30 cellular contexts compared by ENCODE assay signal in genomic region chr19:37950471-37951175, GRCh38. TPM values are rescaled to one million over a fixed set of nuclear protein-coding genes. Genes with fewer than 3 reads are reported as not detected.
A peak's percentile ranks its signal among the peaks of the same experiment; 100 is the strongest.
DNase-seq lines count a peak whose midpoint lies in the region; ATAC-seq, FAIRE-seq and TF ChIP-seq lines count a peak whose summit lies in the region.
"Had no signal": no experiment of that assay in that cellular context is flagged by ENCODE, and none has a peak within 500 bp of the region (broad histone marks: within the 10 kb centered on the region; RNA-seq: fewer than 3 reads in every experiment).

No MANE protein-coding gene starts in this region.

- H3K27me3 Mint-ChIP-seq in IgD-negative memory B cell, result no peaks in the 10 kb centered on the region
- H3K27me3 Mint-ChIP-seq in activated T-cell treated with anti-CD3 and anti-CD28 coated beads, Interleukin-2, amount 50 U/mL, for 72 hours (ENCODE audit: low read depth), result no peaks in the 10 kb centered on the region
- H3K27me3 Mint-ChIP-seq: naive thymus-derived CD4-positive, alpha-beta T cell; T-helper 17 cell had no signal

- H3K4me1 ChIP-seq in DOHH2 (ENCODE audit: control insufficient read depth, low read length) (peaks cover 70% of the 10 kb centered on the region), GM12878 (ENCODE audit: control insufficient read depth, insufficient read depth, low read length) (peaks cover 25% of the 10 kb centered on the region), osteoblast (ENCODE audit: insufficient read depth, low read length) (peaks cover 24% of the 10 kb centered on the region), testis (no peaks in the 10 kb centered on the region)
- H3K4me1 ChIP-seq: upper lobe of right lung had no signal

- H3K9ac ChIP-seq in GM12878 (ENCODE audit: control insufficient read depth, insufficient read depth, low read length), result no peak overlapping the region

- no peaks in the 10 kb centered on the region for H4K20me1 ChIP-seq in DOHH2 (ENCODE audit: control insufficient read depth, insufficient read depth, low read depth, low read length)
- H4K20me1 ChIP-seq in GM12878 (ENCODE audit: control insufficient read depth, insufficient read depth), result no peaks in the 10 kb centered on the region
- H4K20me1 ChIP-seq in osteoblast (ENCODE audit: insufficient read depth, low read length), result peaks cover 6% of the 10 kb centered on the region

- H3K79me2 ChIP-seq in DOHH2 (ENCODE audit: control insufficient read depth, low read length) (peaks cover 86% of the 10 kb centered on the region), GM12878 (ENCODE audit: control insufficient read depth, insufficient read depth, low read length) (peaks cover 53% of the 10 kb centered on the region), osteoblast (ENCODE audit: insufficient read depth, low read length) (peaks cover 93% of the 10 kb centered on the region)

- no peaks in the 10 kb centered on the region for H3K9me3 ChIP-seq in DOHH2 (ENCODE audit: control insufficient read depth, insufficient read depth, low read length)
- H3K9me3 ChIP-seq in GM12878 (replicated peaks; ENCODE audit: control insufficient read depth, insufficient read depth, low read length), result no peaks in the 10 kb centered on the region; the same call in 1 of the 3 replicates
- H3K9me3 ChIP-seq in osteoblast (ENCODE audit: low read depth, low read length), result no peaks in the 10 kb centered on the region
- H3K9me3 ChIP-seq in testis, result no peaks in the 10 kb centered on the region
- H3K9me3 ChIP-seq: upper lobe of right lung had no signal

- CTCF ChIA-PET in GM12878 (lab: Yijun Ruan, JAX), result interaction anchor here (1.0 to 1.6 kb wide), 5 partner anchors 12 to 43 kb away, joined by 4 to 7 read pairs (median 5); partner anchors contain the start of gene SIPA1L3

- TF ChIP-seq POLR2A in GM12878 (IDR thresholded peaks at IDR 0.05; ENCODE audit: low read depth, low read length) (no peak), testis (IDR thresholded peaks at IDR 0.05) (no peak)

- no peak for TF ChIP-seq RAD21 in GM12878 (IDR thresholded peaks at IDR 0.05; ENCODE audit: insufficient read depth, low read depth, low read length)

- intact Hi-C loops in GM12878 (cut with micrococcal nuclease; ENCODE audit: unreplicated experiment) (no loop called here), testis (cut with DNase I; ENCODE audit: low total_unique reads) (no loop called here)

- H3K9me2 ChIP-seq in DOHH2 (replicated peaks; ENCODE audit: control insufficient read depth, low read length), result no peaks in the 10 kb centered on the region

- peak overlapping the region in 3 of 4 donors; percentile 57 to 93 (median 63) for H3K4me3 Mint-ChIP-seq in IgD-negative memory B cell
- no peak overlapping the region for H3K4me3 Mint-ChIP-seq in activated T-cell treated with anti-CD3 and anti-CD28 coated beads, Interleukin-2, amount 50 U/mL, for 72 hours
- H3K4me3 Mint-ChIP-seq: mesothelial cell of epicardium; naive thymus-derived CD4-positive, alpha-beta T cell; T-helper 17 cell had no signal

- no peaks in the 10 kb centered on the region for H3K9me3 Mint-ChIP-seq in IgD-negative memory B cell
- peaks cover 0 to 3% of the 10 kb centered on the region in 2 donors for H3K9me3 Mint-ChIP-seq in activated T-cell treated with anti-CD3 and anti-CD28 coated beads, Interleukin-2, amount 50 U/mL, for 72 hours
- H3K9me3 Mint-ChIP-seq: mesothelial cell of epicardium had no signal

- TF ChIP-seq CTCF in DOHH2 (IDR thresholded peaks at IDR 0.05; ENCODE audit: low read depth, low read length, poor library complexity, severe bottlenecking), result no peak
- TF ChIP-seq CTCF in GM12878 (IDR thresholded peaks at IDR 0.05 in 2 of 3, conservative IDR thresholded peaks at IDR 0.05 in 1 of 3; ENCODE audit: control insufficient read depth in 2 of 3, extremely low read depth in 1 of 3, insufficient read depth in 1 of 3, low read depth in 3 of 3, low read length in 3 of 3), result no peak
- no peak for TF ChIP-seq CTCF in osteoblast (IDR thresholded peaks at IDR 0.05; ENCODE audit: extremely low read depth, low read depth, low read length)
- TF ChIP-seq CTCF in testis (IDR thresholded peaks at IDR 0.05), result no peak

- H3K4me3 ChIP-seq in DOHH2 (ENCODE audit: low read length), result peak overlapping the region; percentile 57
- H3K4me3 ChIP-seq in GM12878, result peak overlapping the region; percentile 12; the same call in 1 of the 2 replicates
- no peak overlapping the region for H3K4me3 ChIP-seq in osteoblast (ENCODE audit: insufficient read depth, low read length)
- no peak overlapping the region for H3K4me3 ChIP-seq in testis
- H3K4me3 ChIP-seq: upper lobe of right lung had no signal

- no peak for FAIRE-seq in GM12878 (lab: Jason Lieb, UNC)
- FAIRE-seq: keratinocyte, small intestine had no signal

- H3K27ac ChIP-seq in DOHH2 (ENCODE audit: low read depth, low read length) (peak overlapping the region; percentile 80), GM12878 (ENCODE audit: control insufficient read depth, insufficient read depth) (peak overlapping the region; percentile 77; the same call in 1 of the 2 replicates), osteoblast (ENCODE audit: low read depth, low read length) (peak overlapping the region; percentile 36), testis (no peak overlapping the region)
- H3K27ac ChIP-seq: upper lobe of right lung had no signal

- H2AFZ ChIP-seq in GM12878 (ENCODE audit: control insufficient read depth, low read depth, low read length) (no peak overlapping the region), osteoblast (ENCODE audit: low read length) (no peak overlapping the region)

- DNase-seq in GM12878 (ENCODE audit: low read depth, low spot score) (no peak), osteoblast (ENCODE audit: insufficient read length, low spot score, missing footprints) (no peak), testis (no peak)
- no peak for DNase-seq in activated T-cell treated with anti-CD3 and anti-CD28 coated beads, Interleukin-2, amount 50 U/mL, for 72 hours
- DNase-seq: activated CD4-positive, alpha-beta T cell treated with anti-CD3 and anti-CD28 coated beads for 4 hours; activated CD8-positive, alpha-beta memory T cell treated with anti-CD3 and anti-CD28 coated beads for 24 hours; activated gamma-delta T cell treated with Interleukin-2 at 50 U/mL for 16 hours; Calu3; DND-41; naive thymus-derived CD4-positive, alpha-beta T cell; NCI-H1694 treated with DMSO at 0.1 percent for 48 hours; NCI-H526; occipital lobe; RPMI8226; small intestine; T-helper 17 cell; upper lobe of right lung had no signal

- H3F3A ChIP-seq in DOHH2 (ENCODE audit: control insufficient read depth, insufficient read depth), result peaks cover 17% of the 10 kb centered on the region

- peaks cover 8% of the 10 kb centered on the region for H3K36me3 Mint-ChIP-seq in IgD-negative memory B cell
- peaks cover 2 to 3% of the 10 kb centered on the region in 2 donors for H3K36me3 Mint-ChIP-seq in activated T-cell treated with anti-CD3 and anti-CD28 coated beads, Interleukin-2, amount 50 U/mL, for 72 hours (ENCODE audit: insufficient read depth in 2 of 2)

- ATAC-seq in GM12878 (no peak), GM19463 (IDR thresholded peaks at IDR 0.05; ENCODE audit: unreplicated experiment) (no peak)
- ATAC-seq in activated T-cell treated with anti-CD3 and anti-CD28 coated beads, Interleukin-2, amount 50 U/mL, for 72 hours (replicated peaks in 1 of 2), result no peak
- ATAC-seq: naive thymus-derived CD4-positive, alpha-beta T cell; T-helper 17 cell; upper lobe of right lung had no signal

- POLR2A ChIA-PET in GM12878 (lab: Charles Lee), result interaction anchor here (0.5 to 1.9 kb wide), 7 partner anchors 18 to 1583 kb away, joined by 3 to 7 read pairs (median 5); no protein-coding TSS in a partner anchor

- TF ChIP-seq EP300 in GM12878 (IDR thresholded peaks at IDR 0.05; ENCODE audit: borderline replicate concordance in 1 of 2, control insufficient read depth in 1 of 2, low read depth in 2 of 2, low read length in 2 of 2), result no peak

- BruUV-seq in GM12878 (replicated peaks; lab: Mats Ljungman, UMichigan), result no TSS peak

- H3K4me1 Mint-ChIP-seq in IgD-negative memory B cell, result peaks cover 43 to 45% (median 44%) of the 10 kb centered on the region in 3 donors
- H3K4me1 Mint-ChIP-seq in activated T-cell treated with anti-CD3 and anti-CD28 coated beads, Interleukin-2, amount 50 U/mL, for 72 hours (ENCODE audit: low read depth), result no peaks in the 10 kb centered on the region
- H3K4me1 Mint-ChIP-seq: T-helper 17 cell had no signal

- RAD21 ChIA-PET in GM12878 (lab: Charles Lee; ENCODE audit: unreplicated experiment), result interaction anchor here (0.6 to 1.3 kb wide), 5 partner anchors 13 to 452 kb away, joined by 3 read pairs; partner anchors contain the start of gene FAM98C

- H3K4me2 ChIP-seq in DOHH2 (ENCODE audit: low read length), result peak overlapping the region; percentile 72
- no peak overlapping the region for H3K4me2 ChIP-seq in GM12878 (ENCODE audit: control insufficient read depth, insufficient read depth)
- H3K4me2 ChIP-seq in osteoblast (ENCODE audit: insufficient read depth, low read length), result no peak overlapping the region

- peak overlapping the region; percentile 52 to 95 (median 68) for H3K27ac Mint-ChIP-seq in IgD-negative memory B cell
- no peak overlapping the region for H3K27ac Mint-ChIP-seq in activated T-cell treated with anti-CD3 and anti-CD28 coated beads, Interleukin-2, amount 50 U/mL, for 72 hours
- H3K27ac Mint-ChIP-seq: mesothelial cell of epicardium, T-helper 17 cell had no signal

- SMC1A ChIA-PET in GM12878 (lab: Charles Lee; ENCODE audit: uncharacterized antibody, unreplicated experiment), result interaction anchor here (1.0 to 3.7 kb wide), 3 partner anchors 10 to 19 kb away, joined by 4 to 22 read pairs (median 6); no protein-coding TSS in a partner anchor

- in situ Hi-C loops in GM12878 (cut with MboI), result no loop called here

- H3K27me3 ChIP-seq in DOHH2 (ENCODE audit: control insufficient read depth, low read length) (no peaks in the 10 kb centered on the region), GM12878 (replicated peaks in 1 of 2; ENCODE audit: control insufficient read depth in 2 of 2, insufficient read depth in 2 of 2, low read length in 1 of 2) (no peaks in the 10 kb centered on the region), osteoblast (ENCODE audit: insufficient read depth, low read length) (no peaks in the 10 kb centered on the region), testis (no peaks in the 10 kb centered on the region)
- H3K27me3 ChIP-seq: upper lobe of right lung had no signal

- H3K36me3 ChIP-seq in DOHH2 (ENCODE audit: control insufficient read depth, low read length) (peaks cover 3% of the 10 kb centered on the region; the same call in 1 of the 2 replicates), GM12878 (ENCODE audit: control insufficient read depth in 2 of 2, insufficient read depth in 2 of 2, low read length in 1 of 2) (peaks cover 3 to 9% of the 10 kb centered on the region in 2 experiments; a peak in 3 of 4 replicates), osteoblast (ENCODE audit: insufficient read depth, low read length) (no peaks in the 10 kb centered on the region), testis (ENCODE audit: low read depth, missing control alignments) (no peaks in the 10 kb centered on the region)
- H3K36me3 ChIP-seq: upper lobe of right lung had no signal

- WGBS in GM12878 (ENCODE audit: insufficient coverage, insufficient replicate concordance, low lambda C conversion rate, missing lambda C conversion rate), result 88% methylated on average over 24 of the region's 25 CpGs
- WGBS in testis, 2 donors, result 90% methylated on average over 25 of the region's 25 CpGs

RNA-seq across cellular contexts. Expression of gene SIPA1L3, which starts 43.6 kb away (rescaled TPM):
- polyA plus RNA-seq in IgD-negative memory B cell, result 13.6 TPM
- total RNA-seq in GM12878 (2013; cell fraction: nucleolus; rRNA removed), result 281 and 318 TPM in 2 replicates
- 21.8 and 23.7 TPM in 2 replicates for total RNA-seq in GM12878 (2014; rRNA removed)
- total RNA-seq in GM12878 (2014; rRNA removed; fragmentation: Illumina TruSeq; extraction: Trizol), result 25.1 and 25.2 TPM in 2 replicates
- 66.2 and 71.1 TPM in 2 replicates for total RNA-seq in GM12878 (2021)
- 10.4 TPM for polyA plus RNA-seq in GM12878 (2011; ENCODE audit: low read depth)
- polyA plus RNA-seq in GM12878 (2011; rRNA removed), result 8.5 and 14.3 TPM in 2 replicates
- 10.2 and 16.8 TPM in 2 replicates for polyA plus RNA-seq in GM12878 (2011; cell fraction: cytosol; rRNA removed)
- polyA plus RNA-seq in GM12878 (2011; cell fraction: nucleus; rRNA removed), result 17.8 and 28.7 TPM in 2 replicates
- 19.0 and 28.9 TPM in 2 replicates for polyA plus RNA-seq in GM12878 (2012)
- 14.5 and 19.1 TPM in 2 replicates for polyA plus RNA-seq in GM12878 (2014; fragmentation: Illumina TruSeq; extraction: Trizol)
- under 1 TPM; 0.24 to 0.63 TPM for polyA plus RNA-seq in GM12878 (2014; fragmentation: Nextera tagmentation; extraction: Ambion mirVana)
- polyA plus RNA-seq in GM12878 (2014; rRNA removed), result 19.2 and 24.2 TPM in 2 replicates
- polyA plus RNA-seq in GM12878 (2016; fragmentation: Nextera tagmentation; extraction: Ambion mirVana), result 10 to 100 TPM; 17.7 to 23.3 TPM
- polyA minus RNA-seq in GM12878 (2011; rRNA and poly(A)+ RNA removed), result 33.6 and 41.5 TPM in 2 replicates
- polyA minus RNA-seq in GM12878 (2011; cell fraction: cytosol; rRNA and poly(A)+ RNA removed), result 32.3 and 34.3 TPM in 2 replicates
- polyA minus RNA-seq in GM12878 (2011; cell fraction: nucleus; rRNA and poly(A)+ RNA removed), result 23.3 and 46.3 TPM in 2 replicates
- 16.2 and 17.4 TPM in 2 replicates for total RNA-seq in osteoblast
- total RNA-seq in activated T-cell treated with anti-CD3 and anti-CD28 coated beads, Interleukin-2, amount 50 U/mL, for 72 hours, result 10 to 100 TPM; 12.8 TPM
- total RNA-seq in testis, result 10 to 100 TPM; 43.7 to 47.6 TPM
- 21.1 TPM for polyA plus RNA-seq in testis (ENCODE audit: insufficient read depth, low read depth, low replicate concordance)

RNA-seq across cellular contexts. Expression of gene WDR87, which starts 44.2 kb away (rescaled TPM):
- polyA plus RNA-seq in IgD-negative memory B cell (not detected), GM12878 (2011; rRNA removed) (not detected in 2 replicates), GM12878 (2014; fragmentation: Illumina TruSeq; extraction: Trizol) (0.03 TPM in 1 of 2 replicates, not detected in the other), GM12878 (2014; fragmentation: Nextera tagmentation; extraction: Ambion mirVana) (not detected), GM12878 (2014; rRNA removed) (not detected in 2 replicates), GM12878 (2016; fragmentation: Nextera tagmentation; extraction: Ambion mirVana) (not detected), testis (ENCODE audit: insufficient read depth, low read depth, low replicate concordance) (22.0 TPM)
- not detected in 2 replicates for total RNA-seq in GM12878 (2013; cell fraction: nucleolus; rRNA removed)
- total RNA-seq in GM12878 (2014; rRNA removed) (under 0.01 TPM in 1 of 2 replicates, not detected in the other), GM12878 (2014; rRNA removed; fragmentation: Illumina TruSeq; extraction: Trizol) (not detected in 2 replicates), GM12878 (2021) (not detected in 2 replicates), osteoblast (not detected in 2 replicates), testis (10 to 100 TPM; 12.1 to 15.3 TPM)
- not detected for polyA plus RNA-seq in GM12878 (2011; ENCODE audit: low read depth)
- not detected in 2 replicates for polyA plus RNA-seq in GM12878 (2011; cell fraction: cytosol; rRNA removed)
- not detected in 2 replicates for polyA plus RNA-seq in GM12878 (2011; cell fraction: nucleus; rRNA removed)
- not detected in 2 replicates for polyA plus RNA-seq in GM12878 (2012)
- polyA minus RNA-seq in GM12878 (2011; rRNA and poly(A)+ RNA removed), result not detected in 2 replicates
- polyA minus RNA-seq in GM12878 (2011; cell fraction: cytosol; rRNA and poly(A)+ RNA removed), result not detected in 2 replicates
- not detected in 2 replicates for polyA minus RNA-seq in GM12878 (2011; cell fraction: nucleus; rRNA and poly(A)+ RNA removed)
- total RNA-seq in activated T-cell treated with anti-CD3 and anti-CD28 coated beads, Interleukin-2, amount 50 U/mL, for 72 hours, result not detected
- total RNA-seq: Calu3; chondrocyte; LHCN-M2; liver; mesothelial cell of epicardium; naive thymus-derived CD4-positive, alpha-beta T cell; occipital lobe; renal cortical epithelial cell; SK-MEL-5; subcutaneous adipose tissue; T-helper 17 cell; upper lobe of right lung had no signal
- polyA plus RNA-seq: adipose tissue; AG04450; keratinocyte; liver; naive thymus-derived CD4-positive, alpha-beta T cell; small intestine had no signal

Comparison
In these comparisons a context has a peak if more than half of its experiments do, and no peak if none do; other contexts are left out.
1. H3K27ac ChIP-seq: peak in DOHH2 (single experiment), GM12878 (single experiment) and osteoblast (single experiment); none in testis (0 of 2).
2. H3K4me3 ChIP-seq: peak in DOHH2 (single experiment) and GM12878 (single experiment); none in osteoblast (single experiment) and testis (0 of 2).
3. H3K4me3 Mint-ChIP-seq: peak in IgD-negative memory B cell (3 of 4); none in activated T-cell treated with anti-CD3 and anti-CD28 coated beads, Interleukin-2, amount 50 U/mL, for 72 hours (0 of 2).
4. RNA of gene WDR87, which starts 44.2 kb away (total RNA-seq): 12.1 to 15.3 TPM in testis; under 0.01 TPM in GM12878, not detected in osteoblast and not detected in activated T-cell treated with anti-CD3 and anti-CD28 coated beads, Interleukin-2, amount 50 U/mL, for 72 hours; every median in the first group is over 10 times any median in the second.